Comparison of ENCODE assay signal across 1 cellular context in the genomic region with DNA sequence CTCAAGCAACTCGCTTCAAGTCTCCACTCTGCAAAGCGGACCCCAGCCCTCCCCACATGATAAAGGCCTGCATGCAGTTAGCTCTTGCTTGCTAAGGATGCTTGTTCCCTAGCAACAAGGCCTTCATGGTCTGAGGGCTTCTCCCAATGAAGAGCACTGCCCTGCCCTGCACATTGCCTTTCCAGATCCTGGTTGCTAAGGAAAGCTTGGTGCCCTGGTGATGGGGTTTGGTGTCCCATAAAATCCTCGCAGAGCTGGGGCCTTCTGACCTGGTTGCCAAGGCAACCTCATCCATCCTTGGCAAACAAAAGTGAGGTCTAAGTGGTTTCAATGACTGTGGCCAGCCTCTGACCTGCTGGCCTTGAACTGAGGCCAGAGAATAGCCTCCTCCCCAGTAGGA.
TF ChIP-seq lines count a peak whose summit lies in the region.

No MANE protein-coding gene starts in this region.

TF ChIP-seq in H1, 55 proteins besides CTCF, POLR2A, EP300 and RAD21:
- TF ChIP-seq YY1 (IDR thresholded peaks at IDR 0.05; ENCODE audit: low read depth, low read length) (no peak), SP1 (IDR thresholded peaks at IDR 0.05; ENCODE audit: low read depth, low read length) (no peak), JUN (IDR thresholded peaks at IDR 0.05; ENCODE audit: low read depth, low read length) (no peak), HDAC6 (IDR thresholded peaks at IDR 0.05; ENCODE audit: low read depth, low read length) (no peak), POLR2AphosphoS5 (IDR thresholded peaks at IDR 0.05; ENCODE audit: low read depth, low read length) (0 out of 2 replicates have a peak, but pooled peaks have one; percentile 10)
TF ChIP-seq in H1: peak in this region for 1.
